ENCODE assay signal across 11 cellular contexts in genomic region chr20:63027425-63028389, GRCh38. TPM values are rescaled to one million over a fixed set of nuclear protein-coding genes. Genes with fewer than 3 reads are reported as not detected.
A peak's percentile ranks its signal among the peaks of the same experiment; 100 is the strongest.
DNase-seq lines count a peak whose midpoint lies in the region; ATAC-seq and TF ChIP-seq lines count a peak whose summit lies in the region.
"Had no signal": no experiment of that assay in that cellular context is flagged by ENCODE, and none has a peak within 500 bp of the region (broad histone marks: within the 10 kb centered on the region; RNA-seq: fewer than 3 reads in every experiment).

No MANE protein-coding gene starts in this region.

- intact Hi-C loops in Panc1 (cut with micrococcal nuclease; ENCODE audit: unreplicated experiment) (no loop called here), prostate gland (cut with DNase I) (no loop called here)

- DNase-seq in COLO668 (lab: John Stamatoyannopoulos, UW; ENCODE audit: unreplicated experiment) = peak; percentile 45
- DNase-seq in GM10266 (ENCODE audit: extremely low spot score) = peak; percentile 69
- no peak for DNase-seq in Panc1 (ENCODE audit: low read depth, low spot score)
- peak; percentile 68 for DNase-seq in left kidney (ENCODE audit: low read depth, low spot score)
- no peak for DNase-seq in prostate gland (ENCODE audit: low spot score)
- no peak for DNase-seq in NCI-H2029 treated with DMSO at 0.1 percent for 48 hours (lab: John Stamatoyannopoulos, UW)
- no peak for DNase-seq in activated gamma-delta T cell treated with Interleukin-2 at 50 U/mL for 16 hours

- H3K27me3 ChIP-seq in Panc1 (ENCODE audit: control insufficient read depth, insufficient read depth, low read length) (no peaks in the 10 kb centered on the region; the same call in 1 of the 2 replicates), prostate gland (replicated peaks; ENCODE audit: insufficient read depth) (peaks cover 43% of the 10 kb centered on the region)

- TF ChIP-seq POLR2A in prostate gland (IDR thresholded peaks at IDR 0.05) = no peak

- TF ChIP-seq CTCF in GM10266 (IDR thresholded peaks at IDR 0.05; ENCODE audit: control insufficient read depth, insufficient read depth, low read depth, missing control alignments) = peak; percentile 30
- no peak for TF ChIP-seq CTCF in Panc1 (IDR thresholded peaks at IDR 0.05)
- TF ChIP-seq CTCF in prostate gland (IDR thresholded peaks at IDR 0.05) = no peak

- POLR2A ChIA-PET in Panc1 (lab: Charles Lee) = no interaction called here

- H3K9me3 ChIP-seq in Panc1 (ENCODE audit: control insufficient read depth, insufficient read depth, low read depth, low read length) (no peaks in the 10 kb centered on the region), prostate gland (no peaks in the 10 kb centered on the region)
- H3K9me3 ChIP-seq: heart left ventricle, right lobe of liver had no signal

- 33% methylated on average over 26 of the region's 41 CpGs for WGBS in prostate gland

- CTCF ChIA-PET in Panc1 (lab: Charles Lee) = interaction anchor here (0.7 kb wide), 1 partner anchor 25 kb away, joined by 3 read pairs; no protein-coding TSS in a partner anchor

- H3K4me3 ChIP-seq in Panc1 (ENCODE audit: low read depth in 2 of 2, low read length in 2 of 2) (no peak overlapping the region), prostate gland (no peak overlapping the region)
- H3K4me3 ChIP-seq: heart left ventricle, right lobe of liver had no signal

- no peaks in the 10 kb centered on the region for H3K36me3 ChIP-seq in Panc1 (ENCODE audit: control insufficient read depth, insufficient read depth, low read length)
- H3K36me3 ChIP-seq in prostate gland = no peaks in the 10 kb centered on the region
- H3K36me3 ChIP-seq: heart left ventricle, right lobe of liver had no signal

- in situ Hi-C loops in Panc1 (cut with HindIII; ENCODE audit: low pct_unique_long_range_greater_than_20kb, low sequenced_read_pairs) = no loop called here

- no peak overlapping the region for H3K27ac ChIP-seq in Panc1 (ENCODE audit: low read length)
- H3K27ac ChIP-seq in prostate gland = no peak overlapping the region
- H3K27ac ChIP-seq: heart left ventricle, right lobe of liver had no signal

- H3K4me1 ChIP-seq in Panc1 (ENCODE audit: control insufficient read depth, insufficient read depth, low read length) (no peaks in the 10 kb centered on the region; the same call in 1 of the 2 replicates), prostate gland (replicated peaks) (no peaks in the 10 kb centered on the region)
- H3K4me1 ChIP-seq: right lobe of liver had no signal

- peak; percentile 83 for ATAC-seq in Panc1
- ATAC-seq in GM19035 (IDR thresholded peaks at IDR 0.05; ENCODE audit: unreplicated experiment) = no peak

- no TSS peak for BruUV-seq in Panc1 (replicated peaks; lab: Mats Ljungman, UMichigan)

RNA-seq across cellular contexts. Expression of gene BHLHE23, which starts 20.9 kb away (rescaled TPM):
- total RNA-seq in Panc1 (2021; ENCODE audit: unreplicated experiment) (not detected), prostate gland (1 to 10 TPM in 1 of 2 donors, not detected in 1; 4.0 TPM)
- polyA plus RNA-seq in Panc1 (2012; ENCODE audit: insufficient read length) = not detected
- total RNA-seq: astrocyte, heart left ventricle, right lobe of liver had no signal
- polyA plus RNA-seq: heart left ventricle had no signal

Comparison
In these comparisons a context has a peak if more than half of its experiments do, and no peak if none do; other contexts are left out.
1. DNase-seq: peak in COLO668 (single experiment), GM10266 (single experiment) and left kidney (single experiment); none in Panc1 (single experiment), prostate gland (single experiment), NCI-H2029 treated with DMSO at 0.1 percent for 48 hours (single experiment) and activated gamma-delta T cell treated with Interleukin-2 at 50 U/mL for 16 hours (single experiment).